In the genomic region with DNA sequence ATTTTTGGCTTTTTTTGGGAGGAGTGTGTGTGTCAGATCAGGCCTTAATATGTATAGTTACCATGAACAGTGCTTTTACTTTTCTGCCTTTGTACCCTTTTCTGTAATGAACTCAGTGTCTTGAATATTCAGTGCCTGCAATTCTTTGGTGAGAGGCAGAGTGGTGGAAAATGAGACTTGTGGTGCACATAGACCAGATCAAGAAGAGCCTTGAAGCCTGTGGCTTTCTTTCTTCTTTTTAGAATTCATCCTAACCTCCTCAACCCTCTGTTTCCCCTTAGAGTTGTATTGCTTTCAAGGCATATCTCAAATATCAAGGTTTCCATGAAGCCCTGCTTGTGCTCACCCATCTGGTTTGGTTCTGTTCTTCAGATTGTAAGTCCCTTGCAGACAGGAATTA, we compare ENCODE assay signal across 8 cellular contexts. TPM values are rescaled to one million over a fixed set of nuclear protein-coding genes. Genes with fewer than 3 reads are reported as not detected.
DNase-seq lines count a peak whose midpoint lies in the region; ATAC-seq and TF ChIP-seq lines count a peak whose summit lies in the region.

No MANE protein-coding gene starts in this region.

- H3K9me3 ChIP-seq in heart left ventricle, result no peaks in the 10 kb centered on the region
- no peaks in the 10 kb centered on the region for H3K9me3 ChIP-seq in iPS-20b (ENCODE audit: insufficient read depth, low read depth, low read length)

- H3K27me3 Mint-ChIP-seq in activated T-helper 2 cell treated with anti-CD3 and anti-CD28 coated beads, Interferon-gamma antibody, Interleukin-2, Interleukin-4, amounts not matched to agents 10 μg/mL and 5 μg/mL and 100 μg/mL, durations not matched to agents 14 hours and 24 hours and 36 hours (ENCODE audit: low read depth), result no peaks in the 10 kb centered on the region
- peaks cover 4% of the 10 kb centered on the region for H3K27me3 Mint-ChIP-seq in type B pancreatic cell

- H3K27ac ChIP-seq in heart left ventricle, result no peak overlapping the region
- H3K27ac ChIP-seq in iPS-20b (ENCODE audit: low read length), result no peak overlapping the region

- peaks cover 39% of the 10 kb centered on the region for H3K36me3 Mint-ChIP-seq in activated T-helper 2 cell treated with anti-CD3 and anti-CD28 coated beads, Interferon-gamma antibody, Interleukin-2, Interleukin-4, amounts not matched to agents 10 μg/mL and 5 μg/mL and 100 μg/mL, durations not matched to agents 14 hours and 24 hours and 36 hours (ENCODE audit: low read depth)
- peaks cover 26% of the 10 kb centered on the region for H3K36me3 Mint-ChIP-seq in type B pancreatic cell

- peaks cover 0 to 3% (median 0%) of the 10 kb centered on the region in 9 donors for H3K36me3 ChIP-seq in heart left ventricle
- peaks cover 13% of the 10 kb centered on the region for H3K36me3 ChIP-seq in iPS-20b (ENCODE audit: insufficient read depth, low read depth, low read length)

- intact Hi-C loops in heart left ventricle (cut with DNase I) (loop anchor here in 3 of 10 donors (10.0 kb wide), 1 partner anchor 51 kb away; the partner anchor contains the start of genes AREL1 (in 3 of the 3) and FCF1 (in 3 of the 3)), left ventricle myocardium superior (cut with micrococcal nuclease) (no loop called here)
- intact Hi-C loops in activated T-helper 2 cell treated with anti-CD3 and anti-CD28 coated beads, Interferon-gamma antibody, Interleukin-2, Interleukin-4, amounts not matched to agents 10 μg/mL and 5 μg/mL and 100 μg/mL, durations not matched to agents 14 hours and 24 hours and 36 hours (cut with micrococcal nuclease), result loop anchor here (2.0 to 10.0 kb wide), 2 partner anchors 71 to 899 kb away; partner anchors contain the start of genes ERG28 and TTLL5

- H3K4me1 Mint-ChIP-seq in activated T-helper 2 cell treated with anti-CD3 and anti-CD28 coated beads, Interferon-gamma antibody, Interleukin-2, Interleukin-4, amounts not matched to agents 10 μg/mL and 5 μg/mL and 100 μg/mL, durations not matched to agents 14 hours and 24 hours and 36 hours (ENCODE audit: low read depth), result peaks cover 51% of the 10 kb centered on the region
- H3K4me1 Mint-ChIP-seq in type B pancreatic cell (ENCODE audit: unreplicated experiment), result peaks cover 42% of the 10 kb centered on the region

- H3K4me1 ChIP-seq in heart left ventricle, result peaks cover 0 to 49% (median 39%) of the 10 kb centered on the region in 12 donors
- H3K4me1 ChIP-seq in iPS-20b (ENCODE audit: insufficient read depth, low read length), result peaks cover 19% of the 10 kb centered on the region; the same call in 1 of the 2 replicates

- H3K4me3 Mint-ChIP-seq in activated T-helper 2 cell treated with anti-CD3 and anti-CD28 coated beads, Interferon-gamma antibody, Interleukin-2, Interleukin-4, amounts not matched to agents 10 μg/mL and 5 μg/mL and 100 μg/mL, durations not matched to agents 14 hours and 24 hours and 36 hours (ENCODE audit: low read depth), result peak overlapping the region; percentile 100
- H3K4me3 Mint-ChIP-seq in type B pancreatic cell, result peak overlapping the region; percentile 94

- H3K4me3 ChIP-seq in heart left ventricle (peak overlapping the region in 9 of 12 donors; percentile 87 to 100 (median 97)), iPS-20b (ENCODE audit: low read length) (peak overlapping the region; percentile 94)

- TF ChIP-seq CTCF in heart left ventricle (IDR thresholded peaks at IDR 0.05), result no peak
- TF ChIP-seq CTCF in type B pancreatic cell (conservative IDR thresholded peaks at IDR 0.05), result no peak

- ATAC-seq in heart left ventricle (no peak), left ventricle myocardium superior (no peak), GM19035 (IDR thresholded peaks at IDR 0.05; ENCODE audit: unreplicated experiment) (no peak), HG02870 (IDR thresholded peaks at IDR 0.05; ENCODE audit: unreplicated experiment) (no peak)

- peak overlapping the region; percentile 82; the same call in 1 of the 2 replicates for H3K9ac ChIP-seq in iPS-20b (ENCODE audit: low read depth, low read length)

- H3K27ac Mint-ChIP-seq in activated T-helper 2 cell treated with anti-CD3 and anti-CD28 coated beads, Interferon-gamma antibody, Interleukin-2, Interleukin-4, amounts not matched to agents 10 μg/mL and 5 μg/mL and 100 μg/mL, durations not matched to agents 14 hours and 24 hours and 36 hours, result peak overlapping the region; percentile 43
- H3K27ac Mint-ChIP-seq in type B pancreatic cell, result peak overlapping the region; percentile 12

- no peak for DNase-seq in heart left ventricle
- no peak for DNase-seq in left ventricle myocardium superior
- no peak for DNase-seq in activated T-helper 2 cell treated with anti-CD3 and anti-CD28 coated beads, Interferon-gamma antibody, Interleukin-2, Interleukin-4, amounts not matched to agents 10 μg/mL and 5 μg/mL and 100 μg/mL, durations not matched to agents 14 hours and 24 hours and 36 hours (ENCODE audit: low spot score)
- DNase-seq in type B pancreatic cell (ENCODE audit: extremely low spot score, unreplicated experiment), result no peak
- DNase-seq in HuH-7.5 (ENCODE audit: low spot score), result no peak

- H3K27me3 ChIP-seq in heart left ventricle, result no peaks in the 10 kb centered on the region
- H3K27me3 ChIP-seq in iPS-20b (ENCODE audit: insufficient read depth, low read length), result 0 out of 2 replicates have a peak, but pooled peaks cover under 1% of the 10 kb centered on the region

- no peak for TF ChIP-seq POLR2A in heart left ventricle (IDR thresholded peaks at IDR 0.05)

- peaks cover 4% of the 10 kb centered on the region for H3K9me3 Mint-ChIP-seq in activated T-helper 2 cell treated with anti-CD3 and anti-CD28 coated beads, Interferon-gamma antibody, Interleukin-2, Interleukin-4, amounts not matched to agents 10 μg/mL and 5 μg/mL and 100 μg/mL, durations not matched to agents 14 hours and 24 hours and 36 hours
- H3K9me3 Mint-ChIP-seq in type B pancreatic cell, result no peaks in the 10 kb centered on the region

RNA-seq across cellular contexts. Expression of gene YLPM1, which starts 2.6 kb away (rescaled TPM):
- total RNA-seq in heart left ventricle (10 to 100 TPM; 23.1 to 48.1 (median 27.7) TPM), left ventricle myocardium superior (26.4 TPM), type B pancreatic cell (ENCODE audit: low replicate concordance) (65.4 and 90.4 TPM in 2 replicates)
- polyA plus RNA-seq in heart left ventricle, result 10 to 100 TPM; 15.0 to 15.2 TPM
- 71.7 and 75.1 TPM in 2 replicates for total RNA-seq in activated T-helper 2 cell treated with anti-CD3 and anti-CD28 coated beads, Interferon-gamma antibody, Interleukin-2, Interleukin-4, amounts not matched to agents 10 μg/mL and 5 μg/mL and 100 μg/mL, durations not matched to agents 14 hours and 24 hours and 36 hours

RNA-seq across cellular contexts. Expression of gene FCF1, which starts 52.8 kb away (rescaled TPM):
- total RNA-seq in heart left ventricle (10 to 100 TPM; 12.3 to 44.6 (median 36.7) TPM), left ventricle myocardium superior (38.9 TPM), type B pancreatic cell (ENCODE audit: low replicate concordance) (44.6 and 48.0 TPM in 2 replicates)
- polyA plus RNA-seq in heart left ventricle, result 10 to 100 TPM in 1 of 2 donors, 1 to 10 TPM in 1; 4.3 to 46.2 TPM
- total RNA-seq in activated T-helper 2 cell treated with anti-CD3 and anti-CD28 coated beads, Interferon-gamma antibody, Interleukin-2, Interleukin-4, amounts not matched to agents 10 μg/mL and 5 μg/mL and 100 μg/mL, durations not matched to agents 14 hours and 24 hours and 36 hours, result 61.8 and 62.8 TPM in 2 replicates

RNA-seq across cellular contexts. Expression of gene AREL1, which starts 52.8 kb away (rescaled TPM):
- total RNA-seq in heart left ventricle (10 to 100 TPM; 17.1 to 30.9 (median 22.4) TPM), left ventricle myocardium superior (28.1 TPM), type B pancreatic cell (ENCODE audit: low replicate concordance) (41.5 and 41.6 TPM in 2 replicates)
- 10 to 100 TPM in 1 of 2 donors, 1 to 10 TPM in 1; 7.8 to 17.8 TPM for polyA plus RNA-seq in heart left ventricle
- total RNA-seq in activated T-helper 2 cell treated with anti-CD3 and anti-CD28 coated beads, Interferon-gamma antibody, Interleukin-2, Interleukin-4, amounts not matched to agents 10 μg/mL and 5 μg/mL and 100 μg/mL, durations not matched to agents 14 hours and 24 hours and 36 hours, result 40.0 and 46.9 TPM in 2 replicates
